In genomic region chr21:37006243-37006520, GRCh38 we compare ENCODE assay signal across 9 cellular contexts. TPM values are rescaled to one million over a fixed set of nuclear protein-coding genes. Genes with fewer than 3 reads are reported as not detected.
DNase-seq lines count a peak whose midpoint lies in the region; ATAC-seq and TF ChIP-seq lines count a peak whose summit lies in the region.
"Had no signal": no experiment of that assay in that cellular context is flagged by ENCODE, and none has a peak within 500 bp of the region (broad histone marks: within the 10 kb centered on the region; RNA-seq: fewer than 3 reads in every experiment).

No MANE protein-coding gene starts in this region.

- H3K4me3 ChIP-seq in fibroblast of the aortic adventitia (ENCODE audit: low read depth, low read length) (peak overlapping the region; percentile 22), sigmoid colon (peak overlapping the region; percentile 12 to 49 (median 41))

- H3K9me3 ChIP-seq in ES-I3 (ENCODE audit: control insufficient read depth, insufficient read depth, low read length), result no peaks in the 10 kb centered on the region
- no peaks in the 10 kb centered on the region for H3K9me3 ChIP-seq in sigmoid colon

- TF ChIP-seq EP300 in sigmoid colon (IDR thresholded peaks at IDR 0.05), result no peak

- TF ChIP-seq CTCF in activated B cell treated with CpG ODN at 0.5 μM for 24 hours (IDR thresholded peaks at IDR 0.05) (no peak), fibroblast of the aortic adventitia (IDR thresholded peaks at IDR 0.05; ENCODE audit: insufficient read depth, low read length) (no peak), sigmoid colon (IDR thresholded peaks at IDR 0.05) (no peak)

- DNase-seq in activated B cell treated with CpG ODN at 0.5 μM for 24 hours (no peak), fibroblast of the aortic adventitia (ENCODE audit: low read depth) (no peak), sigmoid colon (no peak), NCI-H526 treated with DMSO at 0.1 percent for 48 hours (lab: John Stamatoyannopoulos, UW) (no peak), anterior cingulate cortex (lab: John Stamatoyannopoulos, UW) (no peak), NCI-H510A (lab: John Stamatoyannopoulos, UW) (no peak)
- DNase-seq in stimulated activated naive CD4-positive, alpha-beta T cell (lab: John Stamatoyannopoulos, UW), result no peak
- DNase-seq: erythroblast had no signal

- no peaks in the 10 kb centered on the region for H3K9me3 Mint-ChIP-seq in activated B cell treated with CpG ODN at 0.5 μM for 24 hours

- CTCF ChIA-PET in activated B cell treated with CpG ODN at 0.5 μM for 24 hours (lab: Charles Lee), result interaction anchor here (1.7 kb wide), 1 partner anchor 16 kb away, joined by 4 read pairs; no protein-coding TSS in a partner anchor

- no peak for ATAC-seq in activated B cell treated with CpG ODN at 0.5 μM for 24 hours (ENCODE audit: low read depth)

- H3K36me3 Mint-ChIP-seq in activated B cell treated with CpG ODN at 0.5 μM for 24 hours (ENCODE audit: low read depth), result no peaks in the 10 kb centered on the region

- POLR2A ChIA-PET in activated B cell treated with CpG ODN at 0.5 μM for 24 hours (lab: Charles Lee), result no interaction called here

- WGBS in sigmoid colon, 2 donors, result 1% methylated on average over 20 of the region's 20 CpGs

- TF ChIP-seq POLR2A in sigmoid colon (IDR thresholded peaks at IDR 0.05), result no peak

- H3K4me1 Mint-ChIP-seq in activated B cell treated with CpG ODN at 0.5 μM for 24 hours, result peaks cover 19% of the 10 kb centered on the region

- no peak overlapping the region for H3K27ac ChIP-seq in sigmoid colon

- peaks cover 19 to 51% (median 36%) of the 10 kb centered on the region in 3 donors for H3K27me3 ChIP-seq in sigmoid colon

- H3K27ac Mint-ChIP-seq in activated B cell treated with CpG ODN at 0.5 μM for 24 hours, result no peak overlapping the region

- H3K4me1 ChIP-seq in ES-I3 (ENCODE audit: insufficient read depth, low read length) (no peaks in the 10 kb centered on the region), sigmoid colon (peaks cover 0 to 23% (median 17%) of the 10 kb centered on the region in 4 donors)

- H3K36me3 ChIP-seq in ES-I3 (ENCODE audit: insufficient read depth, low read length), result no peaks in the 10 kb centered on the region
- H3K36me3 ChIP-seq in sigmoid colon, result no peaks in the 10 kb centered on the region

- H3K4me3 Mint-ChIP-seq in activated B cell treated with CpG ODN at 0.5 μM for 24 hours, result peak overlapping the region; percentile 52

- intact Hi-C loops in activated B cell treated with CpG ODN at 0.5 μM for 24 hours (cut with micrococcal nuclease), result no loop called here
- intact Hi-C loops in sigmoid colon (cut with DNase I), result no loop called here

- peaks cover 26% of the 10 kb centered on the region for H3K27me3 Mint-ChIP-seq in activated B cell treated with CpG ODN at 0.5 μM for 24 hours

- H3K9ac ChIP-seq in ES-I3 (ENCODE audit: low read depth, low read length), result peak overlapping the region; percentile 63

RNA-seq across cellular contexts. Expression of gene RIPPLY3, which starts 0.3 kb away (rescaled TPM):
- total RNA-seq in activated B cell treated with CpG ODN at 0.5 μM for 24 hours, result not detected in 2 replicates
- not detected in 2 replicates for total RNA-seq in fibroblast of the aortic adventitia (ENCODE audit: low replicate concordance)
- not detected for total RNA-seq in sigmoid colon
- under 1 TPM in 1 of 3 donors, not detected in 2; 0.12 TPM for polyA plus RNA-seq in sigmoid colon

RNA-seq across cellular contexts. Expression of gene HLCS, which starts 39.7 kb away (rescaled TPM):
- total RNA-seq in activated B cell treated with CpG ODN at 0.5 μM for 24 hours (8.1 and 10.6 TPM in 2 replicates), fibroblast of the aortic adventitia (ENCODE audit: low replicate concordance) (27.6 and 44.3 TPM in 2 replicates), sigmoid colon (10 to 100 TPM; 12.5 to 26.0 (median 15.6) TPM)
- 1 to 10 TPM; 3.0 to 5.4 (median 3.5) TPM for polyA plus RNA-seq in sigmoid colon
